ENCODE assay signal across 9 cellular contexts in the genomic region with DNA sequence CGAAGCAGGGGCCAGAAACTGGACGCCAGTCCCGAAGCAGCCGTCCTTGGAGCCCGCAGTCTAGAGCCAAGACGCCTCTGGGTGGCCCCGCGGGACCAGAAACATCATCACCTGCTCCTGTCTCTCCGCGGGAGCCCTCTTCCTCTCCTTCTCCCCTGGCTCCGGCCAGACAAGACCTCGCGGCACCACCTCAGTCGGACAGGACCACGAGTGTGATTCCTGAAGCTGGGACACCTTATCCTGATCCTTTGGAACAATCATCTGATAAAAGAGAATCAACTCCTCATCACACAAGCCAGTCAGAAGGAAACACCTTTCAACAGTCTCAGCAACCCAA. TPM values are rescaled to one million over a fixed set of nuclear protein-coding genes. Genes with fewer than 3 reads are reported as not detected.
A peak's percentile ranks its signal among the peaks of the same experiment; 100 is the strongest.
DNase-seq lines count a peak whose midpoint lies in the region; ATAC-seq, FAIRE-seq and TF ChIP-seq lines count a peak whose summit lies in the region.
"Had no signal": no experiment of that assay in that cellular context is flagged by ENCODE, and none has a peak within 500 bp of the region (broad histone marks: within the 10 kb centered on the region; RNA-seq: fewer than 3 reads in every experiment).

No MANE protein-coding gene starts in this region.

- peaks cover 15% of the 10 kb centered on the region for H3K27me3 ChIP-seq in DOHH2 (ENCODE audit: control insufficient read depth, low read length)
- no peaks in the 10 kb centered on the region for H3K27me3 ChIP-seq in HAP-1 (ENCODE audit: low read depth)
- H3K27me3 ChIP-seq in PC-3 (ENCODE audit: low read length) = no peaks in the 10 kb centered on the region
- H3K27me3 ChIP-seq in colonic mucosa = no peaks in the 10 kb centered on the region
- H3K27me3 ChIP-seq in lung (ENCODE audit: control insufficient read depth, insufficient read depth) = no peaks in the 10 kb centered on the region

- CTCF ChIA-PET in PC-3 (lab: Charles Lee) = no interaction called here

- H3K4me3 Mint-ChIP-seq in type B pancreatic cell = peak overlapping the region; percentile 97

- peak in 1 of 2 experiments; percentile 24 for DNase-seq in HAP-1 (ENCODE audit: low spot score in 2 of 2)
- no peak for DNase-seq in PC-3
- DNase-seq in colonic mucosa = no peak
- DNase-seq in lung (ENCODE audit: low spot score) = no peak
- no peak for DNase-seq in type B pancreatic cell (ENCODE audit: extremely low spot score, unreplicated experiment)
- DNase-seq in retina = no peak
- no peak for DNase-seq in GM19239 (ENCODE audit: insufficient read length, low spot score)

- H3K9me3 Mint-ChIP-seq in type B pancreatic cell = no peaks in the 10 kb centered on the region

- no TSS peak for BruUV-seq in PC-3 (replicated peaks; lab: Mats Ljungman, UMichigan)

- H3K9ac ChIP-seq in PC-3 (ENCODE audit: low read length) (no peak overlapping the region), colonic mucosa (ENCODE audit: low read depth in 2 of 2, low read length in 2 of 2) (peak overlapping the region in 1 of 2 donors; percentile 19)

- H3K4me3 ChIP-seq in DOHH2 (ENCODE audit: low read length) = peak overlapping the region; percentile 85
- peak overlapping the region; percentile 38 for H3K4me3 ChIP-seq in HAP-1
- peak overlapping the region; percentile 76 for H3K4me3 ChIP-seq in PC-3 (ENCODE audit: low read length)
- H3K4me3 ChIP-seq in colonic mucosa = peak overlapping the region; percentile 49
- H3K4me3 ChIP-seq in lung = peak overlapping the region; percentile 17

- ATAC-seq in PC-3 (peak; percentile 45), lung (ENCODE audit: insufficient read depth, low FRiP score) (peak; percentile 17)

- FAIRE-seq in GM19239 (lab: Jason Lieb, UNC) = no peak

- WGBS in lung, 2 donors = 1 to 2% methylated on average over 14 to 15 of the region's 15 CpGs

- H3K36me3 ChIP-seq in DOHH2 (ENCODE audit: control insufficient read depth, low read length) = no peaks in the 10 kb centered on the region
- H3K36me3 ChIP-seq in HAP-1 (replicated peaks) = no peaks in the 10 kb centered on the region
- no peaks in the 10 kb centered on the region for H3K36me3 ChIP-seq in PC-3 (ENCODE audit: low read depth, low read length)
- H3K36me3 ChIP-seq in colonic mucosa = no peaks in the 10 kb centered on the region
- no peaks in the 10 kb centered on the region for H3K36me3 ChIP-seq in lung (ENCODE audit: control insufficient read depth in 2 of 2, insufficient read depth in 2 of 2, low read length in 2 of 2)

- no peaks in the 10 kb centered on the region for H3K79me2 ChIP-seq in DOHH2 (ENCODE audit: control insufficient read depth, low read length)
- H3K79me2 ChIP-seq in PC-3 (ENCODE audit: low read length) = no peaks in the 10 kb centered on the region

- in situ Hi-C loops in HAP-1 (cut with MboI; ENCODE audit: low sequenced_read_pairs) = no loop called here

- peak overlapping the region; percentile 91 for H2AFZ ChIP-seq in PC-3 (ENCODE audit: low read length)

- H3K9me2 ChIP-seq in DOHH2 (replicated peaks; ENCODE audit: control insufficient read depth, low read length) (no peaks in the 10 kb centered on the region), PC-3 (replicated peaks; ENCODE audit: low read length) (no peaks in the 10 kb centered on the region)

- H3K27ac ChIP-seq in DOHH2 (ENCODE audit: low read depth, low read length) (no peak overlapping the region), PC-3 (ENCODE audit: low read length) (no peak overlapping the region), colonic mucosa (no peak overlapping the region), lung (ENCODE audit: low read depth in 1 of 2, low read length in 1 of 2) (peak overlapping the region in 1 of 2 donors; percentile 26)

- peaks cover 26% of the 10 kb centered on the region for H3K27me3 Mint-ChIP-seq in type B pancreatic cell

- no peaks in the 10 kb centered on the region for H3K9me3 ChIP-seq in DOHH2 (ENCODE audit: control insufficient read depth, insufficient read depth, low read length)
- H3K9me3 ChIP-seq in HAP-1 = no peaks in the 10 kb centered on the region
- no peaks in the 10 kb centered on the region for H3K9me3 ChIP-seq in PC-3 (ENCODE audit: low read length)
- H3K9me3 ChIP-seq in colonic mucosa = no peaks in the 10 kb centered on the region
- H3K9me3 ChIP-seq in lung (ENCODE audit: control insufficient read depth in 2 of 2, insufficient read depth in 1 of 2, low read length in 1 of 2) = no peaks in the 10 kb centered on the region

- no peak for TF ChIP-seq CTCF in DOHH2 (IDR thresholded peaks at IDR 0.05; ENCODE audit: low read depth, low read length, poor library complexity, severe bottlenecking)
- no peak for TF ChIP-seq CTCF in PC-3 (conservative IDR thresholded peaks at IDR 0.05; ENCODE audit: low read depth, low read length)
- no peak for TF ChIP-seq CTCF in colonic mucosa (IDR thresholded peaks at IDR 0.05)
- no peak for TF ChIP-seq CTCF in lung (IDR thresholded peaks at IDR 0.05; ENCODE audit: control extremely low read depth, extremely low read depth)
- no peak for TF ChIP-seq CTCF in type B pancreatic cell (conservative IDR thresholded peaks at IDR 0.05)

- no peaks in the 10 kb centered on the region for H3K36me3 Mint-ChIP-seq in type B pancreatic cell

- H4K20me1 ChIP-seq in DOHH2 (ENCODE audit: control insufficient read depth, insufficient read depth, low read depth, low read length) (no peaks in the 10 kb centered on the region), PC-3 (ENCODE audit: low read length) (no peaks in the 10 kb centered on the region)

- intact Hi-C loops in PC-3 (cut with micrococcal nuclease) = loop anchor here (2.0 kb wide), 1 partner anchor 46 kb away; a partner anchor contains a TSS
- intact Hi-C loops in colonic mucosa (cut with DNase I) = no loop called here

- H3K4me1 ChIP-seq in DOHH2 (ENCODE audit: control insufficient read depth, low read length) = peaks cover 17% of the 10 kb centered on the region
- peaks cover under 1% of the 10 kb centered on the region; the same call in 1 of the 2 replicates for H3K4me1 ChIP-seq in HAP-1
- no peaks in the 10 kb centered on the region; the same call in 1 of the 2 replicates for H3K4me1 ChIP-seq in PC-3 (ENCODE audit: insufficient read depth, low read length)
- no peaks in the 10 kb centered on the region for H3K4me1 ChIP-seq in colonic mucosa
- H3K4me1 ChIP-seq in lung (ENCODE audit: control insufficient read depth in 2 of 2, insufficient read depth in 2 of 2, low read length in 2 of 2) = no peaks in the 10 kb centered on the region

- POLR2A ChIA-PET in PC-3 (lab: Charles Lee; ENCODE audit: unreplicated experiment) = no interaction called here

- peak overlapping the region; percentile 84 for H3K4me2 ChIP-seq in DOHH2 (ENCODE audit: low read length)
- H3K4me2 ChIP-seq in PC-3 (ENCODE audit: low read length) = peak overlapping the region; percentile 94

- peaks cover 11% of the 10 kb centered on the region for H3K4me1 Mint-ChIP-seq in type B pancreatic cell (ENCODE audit: unreplicated experiment)

- H3K27ac Mint-ChIP-seq in type B pancreatic cell = peak overlapping the region; percentile 92

- H3F3A ChIP-seq in DOHH2 (ENCODE audit: control insufficient read depth, insufficient read depth) (no peaks in the 10 kb centered on the region; the same call in 1 of the 2 replicates), PC-3 (ENCODE audit: low read length, unreplicated experiment) (no peaks in the 10 kb centered on the region)

RNA-seq across cellular contexts. Expression of a gene that starts 0.4 kb away (rescaled TPM):
- total RNA-seq in PC-3 (2014; rRNA removed) (0.04 TPM in 1 of 2 replicates, not detected in the other), colonic mucosa (under 1 TPM; 0.10 to 0.11 TPM), lung (10 to 100 TPM; 20.6 to 46.1 TPM), type B pancreatic cell (ENCODE audit: low replicate concordance) (0.95 and 4.4 TPM in 2 replicates)
- 1 to 10 TPM; 5.4 to 9.0 TPM for polyA plus RNA-seq in lung
- total RNA-seq: NCI-H460 had no signal

RNA-seq across cellular contexts. Expression of a gene that starts 45.4 kb away (rescaled TPM):
- total RNA-seq in PC-3 (2014; rRNA removed) (18.4 and 24.6 TPM in 2 replicates), colonic mucosa (10 to 100 TPM; 27.4 to 30.8 TPM), lung (10 to 100 TPM; 27.2 to 28.6 TPM), type B pancreatic cell (ENCODE audit: low replicate concordance) (37.2 and 40.0 TPM in 2 replicates)
- polyA plus RNA-seq in lung = 10 to 100 TPM; 28.6 to 66.9 TPM

RNA-seq across cellular contexts. Expression of a gene that starts 51.8 kb away (rescaled TPM):
- 2.7 and 6.3 TPM in 2 replicates for total RNA-seq in PC-3 (2014; rRNA removed)
- total RNA-seq in colonic mucosa = 10 to 100 TPM; 12.0 to 12.4 TPM
- 10 to 100 TPM in 1 of 2 donors, 1 to 10 TPM in 1; 8.3 to 23.5 TPM for total RNA-seq in lung
- polyA plus RNA-seq in lung = 10 to 100 TPM in 1 of 2 donors, 1 to 10 TPM in 1; 6.4 to 17.0 TPM
- 9.6 and 12.9 TPM in 2 replicates for total RNA-seq in type B pancreatic cell (ENCODE audit: low replicate concordance)

Comparison
In these comparisons a context has a peak if more than half of its experiments do, and no peak if none do; other contexts are left out.
1. H3K4me3 ChIP-seq: peak in every context shown above with its lines; median percentile 85 in DOHH2; 76 in PC-3; 49 in colonic mucosa; 38 in HAP-1; 17 in lung.